Comparison of ENCODE assay signal across 19 cellular contexts in genomic region chr17:39672522-39673334, GRCh38. TPM values are rescaled to one million over a fixed set of nuclear protein-coding genes. Genes with fewer than 3 reads are reported as not detected.
DNase-seq lines count a peak whose midpoint lies in the region; ATAC-seq and TF ChIP-seq lines count a peak whose summit lies in the region.
"Had no signal": no experiment of that assay in that cellular context is flagged by ENCODE, and none has a peak within 500 bp of the region (broad histone marks: within the 10 kb centered on the region; RNA-seq: fewer than 3 reads in every experiment).

No MANE protein-coding gene starts in this region.

- no peak overlapping the region for H2BK12ac ChIP-seq in mesenchymal stem cell (ENCODE audit: low read length in 2 of 2)

- no peaks in the 10 kb centered on the region for H3K9me3 ChIP-seq in mesenchymal stem cell (ENCODE audit: control insufficient read depth, low read length)

- peaks cover 13 to 55% of the 10 kb centered on the region in 2 experiments for H3K27me3 ChIP-seq in mesenchymal stem cell (ENCODE audit: control insufficient read depth in 1 of 2, insufficient read depth in 1 of 2, low read length in 2 of 2)

- H3K18ac ChIP-seq in mesenchymal stem cell (ENCODE audit: low read depth in 1 of 2, low read length in 2 of 2), result no peak overlapping the region

- H4K8ac ChIP-seq in mesenchymal stem cell (ENCODE audit: low read length), result no peak overlapping the region

- POLR2A ChIA-PET in activated naive CD8-positive, alpha-beta T cell treated with anti-CD3 and anti-CD28 coated beads, Interleukin-2, amount 10 ng/mL, durations not matched to agents 7 days and 5 days (lab: Charles Lee), result interaction anchor here (0.6 to 1.0 kb wide), 2 partner anchors 57 to 239 kb away, joined by 3 to 4 read pairs; partner anchors contain the start of gene MIEN1

- H2AFZ ChIP-seq in mesenchymal stem cell (ENCODE audit: low read depth, low read length), result no peak overlapping the region

- H3K4me1 Mint-ChIP-seq in activated naive CD8-positive, alpha-beta T cell treated with anti-CD3 and anti-CD28 coated beads for 36 hours, result peaks cover 22% of the 10 kb centered on the region
- peaks cover 36% of the 10 kb centered on the region for H3K4me1 Mint-ChIP-seq in activated naive CD8-positive, alpha-beta T cell treated with anti-CD3 and anti-CD28 coated beads, Interleukin-2, amount 50 U/mL, for 24 hours
- H3K4me1 Mint-ChIP-seq in activated naive CD8-positive, alpha-beta T cell treated with anti-CD3 and anti-CD28 coated beads, Interleukin-2, amount 10 ng/mL, durations not matched to agents 7 days and 5 days, result peaks cover 29% of the 10 kb centered on the region
- peaks cover 16% of the 10 kb centered on the region for H3K4me1 Mint-ChIP-seq in type B pancreatic cell (ENCODE audit: unreplicated experiment)

- H3K79me1 ChIP-seq in mesenchymal stem cell (replicated peaks; ENCODE audit: low read length, poor library complexity, severe bottlenecking), result no peaks in the 10 kb centered on the region

- ATAC-seq in activated naive CD8-positive, alpha-beta T cell treated with anti-CD3 and anti-CD28 coated beads, Interleukin-2, amount 50 U/mL, for 24 hours, result no peak
- ATAC-seq in activated naive CD8-positive, alpha-beta T cell treated with anti-CD3 and anti-CD28 coated beads, Interleukin-2, amount 10 ng/mL, durations not matched to agents 7 days and 5 days (ENCODE audit: low read depth), result no peak
- no peak for ATAC-seq in GM21515 (IDR thresholded peaks at IDR 0.05; ENCODE audit: unreplicated experiment)
- no peak for ATAC-seq in HG03342 (IDR thresholded peaks at IDR 0.05; ENCODE audit: unreplicated experiment)

- WGBS in mesenchymal stem cell, result 88% methylated on average over 15 of the region's 15 CpGs

- H3K14ac ChIP-seq in mesenchymal stem cell (ENCODE audit: low read length in 2 of 2), result no peak overlapping the region

- peak; percentile 42 for TF ChIP-seq CTCF in type B pancreatic cell (conservative IDR thresholded peaks at IDR 0.05)

- H2BK5ac ChIP-seq in mesenchymal stem cell (ENCODE audit: low read depth, low read length, poor library complexity, severe bottlenecking), result no peak overlapping the region

- no peak overlapping the region for H3K4me2 ChIP-seq in mesenchymal stem cell (ENCODE audit: low read length, poor library complexity, severe bottlenecking)

- no peak overlapping the region for H3K4me3 Mint-ChIP-seq in activated naive CD8-positive, alpha-beta T cell treated with anti-CD3 and anti-CD28 coated beads for 36 hours
- no peak overlapping the region for H3K4me3 Mint-ChIP-seq in activated naive CD8-positive, alpha-beta T cell treated with anti-CD3 and anti-CD28 coated beads, Interleukin-2, amount 50 U/mL, for 24 hours
- no peak overlapping the region for H3K4me3 Mint-ChIP-seq in activated naive CD8-positive, alpha-beta T cell treated with anti-CD3 and anti-CD28 coated beads, Interleukin-2, amount 10 ng/mL, durations not matched to agents 7 days and 5 days
- no peak overlapping the region for H3K4me3 Mint-ChIP-seq in type B pancreatic cell
- H3K4me3 Mint-ChIP-seq: dendritic cell treated with granulocyte-macrophage colony-stimulating factor and Interleukin-4, amounts not matched to agents 40 ng/mL and 50 ng/mL, for 4 days had no signal

- H3K4me3 ChIP-seq in mesenchymal stem cell (ENCODE audit: insufficient read depth in 1 of 2, low read depth in 1 of 2, low read length in 2 of 2), result no peak overlapping the region

- no peak overlapping the region for H3K4ac ChIP-seq in mesenchymal stem cell (ENCODE audit: low read depth in 1 of 2, low read length in 2 of 2)

- no peak overlapping the region for H3K9ac ChIP-seq in mesenchymal stem cell (ENCODE audit: low read length)

- no peak overlapping the region for H2BK15ac ChIP-seq in mesenchymal stem cell (ENCODE audit: low read depth, poor library complexity, severe bottlenecking)

- peak overlapping the region; percentile 16 for H2AK5ac ChIP-seq in mesenchymal stem cell (ENCODE audit: low read length, severe bottlenecking)

- no peaks in the 10 kb centered on the region for H3K36me3 Mint-ChIP-seq in activated naive CD8-positive, alpha-beta T cell treated with anti-CD3 and anti-CD28 coated beads for 36 hours
- no peaks in the 10 kb centered on the region for H3K36me3 Mint-ChIP-seq in activated naive CD8-positive, alpha-beta T cell treated with anti-CD3 and anti-CD28 coated beads, Interleukin-2, amount 50 U/mL, for 24 hours (ENCODE audit: low read depth)
- H3K36me3 Mint-ChIP-seq in activated naive CD8-positive, alpha-beta T cell treated with anti-CD3 and anti-CD28 coated beads, Interleukin-2, amount 10 ng/mL, durations not matched to agents 7 days and 5 days, result no peaks in the 10 kb centered on the region
- H3K36me3 Mint-ChIP-seq in type B pancreatic cell, result no peaks in the 10 kb centered on the region

- no peak overlapping the region for H3K27ac ChIP-seq in mesenchymal stem cell (ENCODE audit: low read length, poor library complexity, severe bottlenecking)
- H3K27ac ChIP-seq: epithelial cell of prostate had no signal

- H3K9me3 Mint-ChIP-seq in activated naive CD8-positive, alpha-beta T cell treated with anti-CD3 and anti-CD28 coated beads for 36 hours, result no peaks in the 10 kb centered on the region
- no peaks in the 10 kb centered on the region for H3K9me3 Mint-ChIP-seq in activated naive CD8-positive, alpha-beta T cell treated with anti-CD3 and anti-CD28 coated beads, Interleukin-2, amount 50 U/mL, for 24 hours
- no peaks in the 10 kb centered on the region for H3K9me3 Mint-ChIP-seq in activated naive CD8-positive, alpha-beta T cell treated with anti-CD3 and anti-CD28 coated beads, Interleukin-2, amount 10 ng/mL, durations not matched to agents 7 days and 5 days
- no peaks in the 10 kb centered on the region for H3K9me3 Mint-ChIP-seq in type B pancreatic cell
- H3K9me3 Mint-ChIP-seq: dendritic cell treated with granulocyte-macrophage colony-stimulating factor and Interleukin-4, amounts not matched to agents 40 ng/mL and 50 ng/mL, for 4 days; neural crest cell had no signal

- H3K36me3 ChIP-seq in mesenchymal stem cell (ENCODE audit: control insufficient read depth in 1 of 2, insufficient read depth in 2 of 2, low read depth in 1 of 2, low read length in 2 of 2), result peaks cover 7 to 10% of the 10 kb centered on the region in 2 experiments

- no peak overlapping the region for H4K91ac ChIP-seq in mesenchymal stem cell (ENCODE audit: low read length)

- peaks cover 11% of the 10 kb centered on the region for H3K27me3 Mint-ChIP-seq in activated naive CD8-positive, alpha-beta T cell treated with anti-CD3 and anti-CD28 coated beads for 36 hours
- peaks cover 8% of the 10 kb centered on the region for H3K27me3 Mint-ChIP-seq in activated naive CD8-positive, alpha-beta T cell treated with anti-CD3 and anti-CD28 coated beads, Interleukin-2, amount 50 U/mL, for 24 hours
- peaks cover 17% of the 10 kb centered on the region for H3K27me3 Mint-ChIP-seq in activated naive CD8-positive, alpha-beta T cell treated with anti-CD3 and anti-CD28 coated beads, Interleukin-2, amount 10 ng/mL, durations not matched to agents 7 days and 5 days
- peaks cover 8% of the 10 kb centered on the region for H3K27me3 Mint-ChIP-seq in type B pancreatic cell

- no peak overlapping the region for H2BK120ac ChIP-seq in mesenchymal stem cell (ENCODE audit: low read depth, low read length)

- peaks cover 55% of the 10 kb centered on the region for H3K4me1 ChIP-seq in mesenchymal stem cell (ENCODE audit: control insufficient read depth, insufficient read depth, low read depth, low read length)

- no peak for DNase-seq in activated naive CD8-positive, alpha-beta T cell treated with anti-CD3 and anti-CD28 coated beads for 36 hours
- DNase-seq in activated naive CD8-positive, alpha-beta T cell treated with anti-CD3 and anti-CD28 coated beads, Interleukin-2, amount 50 U/mL, for 24 hours, result no peak
- no peak for DNase-seq in activated naive CD8-positive, alpha-beta T cell treated with anti-CD3 and anti-CD28 coated beads, Interleukin-2, amount 10 ng/mL, durations not matched to agents 7 days and 5 days
- no peak for DNase-seq in mesenchymal stem cell
- DNase-seq in type B pancreatic cell (ENCODE audit: extremely low spot score, unreplicated experiment), result no peak
- no peak for DNase-seq in SHP77 treated with DMSO at 0.1 percent for 48 hours (lab: John Stamatoyannopoulos, UW)
- DNase-seq: amniotic stem cell; KG1; NCI-H1105; NCI-H2171 treated with DMSO at 0.1 percent for 48 hours; RPMI8226; stimulated activated CD4-positive, alpha-beta T cell treated with anti-CD3 and anti-CD28 coated beads, Interleukin-4, amount 100 ng/mL, for 4 hours; T-helper 1 cell had no signal

- no peak overlapping the region for H3K23ac ChIP-seq in mesenchymal stem cell (ENCODE audit: low read length in 2 of 2)

- H3K27ac Mint-ChIP-seq in activated naive CD8-positive, alpha-beta T cell treated with anti-CD3 and anti-CD28 coated beads for 36 hours, result peak overlapping the region; percentile 50
- no peak overlapping the region for H3K27ac Mint-ChIP-seq in activated naive CD8-positive, alpha-beta T cell treated with anti-CD3 and anti-CD28 coated beads, Interleukin-2, amount 50 U/mL, for 24 hours
- peak overlapping the region; percentile 25 for H3K27ac Mint-ChIP-seq in activated naive CD8-positive, alpha-beta T cell treated with anti-CD3 and anti-CD28 coated beads, Interleukin-2, amount 10 ng/mL, durations not matched to agents 7 days and 5 days
- H3K27ac Mint-ChIP-seq in type B pancreatic cell, result peak overlapping the region; percentile 77
- H3K27ac Mint-ChIP-seq: dendritic cell treated with granulocyte-macrophage colony-stimulating factor and Interleukin-4, amounts not matched to agents 40 ng/mL and 50 ng/mL, for 4 days had no signal

RNA-seq across cellular contexts. Expression of gene PNMT, which starts 4.5 kb away (rescaled TPM):
- total RNA-seq in activated naive CD8-positive, alpha-beta T cell treated with anti-CD3 and anti-CD28 coated beads for 36 hours, result not detected
- not detected for total RNA-seq in activated naive CD8-positive, alpha-beta T cell treated with anti-CD3 and anti-CD28 coated beads, Interleukin-2, amount 10 ng/mL, durations not matched to agents 7 days and 5 days
- polyA plus RNA-seq in mesenchymal stem cell (2013, experiment 1 of 2), result 0.17 TPM
- polyA plus RNA-seq in mesenchymal stem cell (2013, experiment 2 of 2), result 0.21 TPM
- 3.3 and 5.4 TPM in 2 replicates for total RNA-seq in type B pancreatic cell (ENCODE audit: low replicate concordance)
- total RNA-seq: Daoy had no signal

RNA-seq across cellular contexts. Expression of gene TCAP, which starts 7.6 kb away (rescaled TPM):
- under 1 TPM; 0.78 to 0.89 TPM for total RNA-seq in activated naive CD8-positive, alpha-beta T cell treated with anti-CD3 and anti-CD28 coated beads for 36 hours
- total RNA-seq in activated naive CD8-positive, alpha-beta T cell treated with anti-CD3 and anti-CD28 coated beads, Interleukin-2, amount 10 ng/mL, durations not matched to agents 7 days and 5 days, result 1 to 10 TPM; 2.7 to 3.2 TPM
- 0.12 TPM for polyA plus RNA-seq in mesenchymal stem cell (2013, experiment 1 of 2)
- polyA plus RNA-seq in mesenchymal stem cell (2013, experiment 2 of 2), result 0.05 TPM
- total RNA-seq in type B pancreatic cell (ENCODE audit: low replicate concordance), result 1.5 and 2.4 TPM in 2 replicates
- total RNA-seq: Daoy had no signal

RNA-seq across cellular contexts. Expression of gene PGAP3, which starts 15.1 kb away (rescaled TPM):
- total RNA-seq in activated naive CD8-positive, alpha-beta T cell treated with anti-CD3 and anti-CD28 coated beads for 36 hours, result 1 to 10 TPM; 7.8 to 8.9 TPM
- 10 to 100 TPM; 18.3 to 23.9 TPM for total RNA-seq in activated naive CD8-positive, alpha-beta T cell treated with anti-CD3 and anti-CD28 coated beads, Interleukin-2, amount 10 ng/mL, durations not matched to agents 7 days and 5 days
- polyA plus RNA-seq in mesenchymal stem cell (2013, experiment 1 of 2), result 6.1 TPM
- polyA plus RNA-seq in mesenchymal stem cell (2013, experiment 2 of 2), result 5.9 TPM
- total RNA-seq in type B pancreatic cell (ENCODE audit: low replicate concordance), result 23.5 and 31.5 TPM in 2 replicates

RNA-seq across cellular contexts. Expression of gene ERBB2, which starts 27.1 kb away (rescaled TPM):
- total RNA-seq in activated naive CD8-positive, alpha-beta T cell treated with anti-CD3 and anti-CD28 coated beads for 36 hours, result 1 to 10 TPM; 3.8 to 4.3 TPM
- total RNA-seq in activated naive CD8-positive, alpha-beta T cell treated with anti-CD3 and anti-CD28 coated beads, Interleukin-2, amount 10 ng/mL, durations not matched to agents 7 days and 5 days, result 1 to 10 TPM; 6.4 to 6.6 TPM
- 26.2 TPM for polyA plus RNA-seq in mesenchymal stem cell (2013, experiment 1 of 2)
- polyA plus RNA-seq in mesenchymal stem cell (2013, experiment 2 of 2), result 25.3 TPM
- total RNA-seq in type B pancreatic cell (ENCODE audit: low replicate concordance), result 123 and 230 TPM in 2 replicates

RNA-seq across cellular contexts. Expression of gene STARD3, which starts 35.8 kb away (rescaled TPM):
- total RNA-seq in activated naive CD8-positive, alpha-beta T cell treated with anti-CD3 and anti-CD28 coated beads for 36 hours, result 10 to 100 TPM; 47.9 to 53.2 TPM
- total RNA-seq in activated naive CD8-positive, alpha-beta T cell treated with anti-CD3 and anti-CD28 coated beads, Interleukin-2, amount 10 ng/mL, durations not matched to agents 7 days and 5 days, result 10 to 100 TPM; 96.3 to 96.5 TPM
- polyA plus RNA-seq in mesenchymal stem cell (2013, experiment 1 of 2), result 64.0 TPM
- polyA plus RNA-seq in mesenchymal stem cell (2013, experiment 2 of 2), result 60.0 TPM
- total RNA-seq in type B pancreatic cell (ENCODE audit: low replicate concordance), result 52.0 and 62.0 TPM in 2 replicates
